Comparison of ENCODE assay signal across 3 cellular contexts in the genomic region with DNA sequence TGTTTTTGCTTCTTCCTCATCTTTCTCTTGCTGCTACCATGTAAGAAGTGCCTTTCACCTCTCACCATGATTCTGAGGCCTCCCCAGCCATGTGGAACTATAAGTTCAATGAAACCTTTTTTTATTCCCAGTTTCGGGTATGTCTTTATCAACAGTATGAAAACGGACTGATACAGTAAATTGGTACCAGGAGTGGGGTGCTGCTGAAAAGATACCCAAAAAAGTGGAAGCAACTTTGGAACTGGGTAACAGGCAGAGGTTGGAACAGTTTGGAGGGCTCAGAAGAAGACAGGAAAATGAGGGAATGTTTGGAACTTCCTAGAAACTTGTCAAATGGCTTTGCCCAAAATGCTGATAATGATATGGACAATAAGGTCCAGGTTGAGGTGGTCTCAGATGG.
DNase-seq lines count a peak whose midpoint lies in the region; ATAC-seq, FAIRE-seq and TF ChIP-seq lines count a peak whose summit lies in the region.
"Not testable (repeated sequence)": the region's sequence is repeated elsewhere in the genome, so short reads cannot be mapped to it uniquely, and the experiment has no call there.

No MANE protein-coding gene starts in this region.

- not testable (repeated sequence) for H3K27ac ChIP-seq in HEK293 (ENCODE audit: extremely low read depth, low read depth, low read length); K562 (ENCODE audit: extremely low read depth, low read depth, low read length)

- in situ Hi-C loops in K562 (cut with MboI), result not testable (repeated sequence)

- not testable (repeated sequence) for TF ChIP-seq POLR2A in K562 (conservative IDR thresholded peaks at IDR 0.05)

- not testable (repeated sequence) for TF ChIP-seq CTCF in HEK293 (tag by site-specific recombination; IDR thresholded peaks at IDR 0.05); K562 (IDR thresholded peaks at IDR 0.05 in 2 of 3, conservative IDR thresholded peaks at IDR 0.05 in 1 of 3; ENCODE audit: insufficient read depth in 2 of 3, low read depth in 1 of 3, low read length in 3 of 3); endothelial cell (IDR thresholded peaks at IDR 0.05; ENCODE audit: unreplicated experiment)

- not testable (repeated sequence) for H3K9me3 Mint-ChIP-seq in endothelial cell (ENCODE audit: unreplicated experiment)

- intact Hi-C loops in K562 (cut with micrococcal nuclease), result not testable (repeated sequence)

- H3K36me3 Mint-ChIP-seq in endothelial cell (ENCODE audit: low read depth, unreplicated experiment), result not testable (repeated sequence)

- not testable (repeated sequence) for H3K9me3 ChIP-seq in HEK293 (ENCODE audit: control insufficient read depth, insufficient read depth, low read depth, low read length); K562 (replicated peaks; ENCODE audit: control insufficient read depth, insufficient read depth, low read depth, low read length)

- H3K27me3 ChIP-seq in K562 (ENCODE audit: control insufficient read depth in 2 of 2, insufficient read depth in 2 of 2, low read length in 2 of 2), result not testable (repeated sequence)

- not testable (repeated sequence) for DNase-seq in K562 (ENCODE audit: extremely low read depth in 1 of 4, low spot score in 3 of 4); endothelial cell (ENCODE audit: low spot score)

- H3K27ac Mint-ChIP-seq in endothelial cell (ENCODE audit: unreplicated experiment), result not testable (repeated sequence)

- H3K27me3 Mint-ChIP-seq in endothelial cell (ENCODE audit: unreplicated experiment), result not testable (repeated sequence)

- WGBS in K562 (ENCODE audit: insufficient coverage, low coverage, missing lambda C conversion rate), result 0% methylated on average over 2 of the region's 2 CpGs

- H3K4me2 ChIP-seq in K562 (ENCODE audit: insufficient read depth, low read length), result not testable (repeated sequence)

- CTCF ChIA-PET in HEK293 (lab: Yijun Ruan, JAX); K562 (lab: Yijun Ruan, JAX; ENCODE audit: low intra/inter-chr PET ratio): not testable (repeated sequence)

- not testable (repeated sequence) for ATAC-seq in K562

- H3K4me3 ChIP-seq in HEK293 (ENCODE audit: low read depth, low read length); K562: not testable (repeated sequence)

- H2AFZ ChIP-seq in K562 (ENCODE audit: low read depth, low read length), result not testable (repeated sequence)

- BruUV-seq in K562 (replicated peaks; lab: Mats Ljungman, UMichigan), result not testable (repeated sequence)

- not testable (repeated sequence) for H3K36me3 ChIP-seq in HEK293 (ENCODE audit: control insufficient read depth in 2 of 2, insufficient read depth in 1 of 2, low read length in 2 of 2); K562 (ENCODE audit: control insufficient read depth, insufficient read depth, low read length)

- not testable (repeated sequence) for H4K20me1 ChIP-seq in K562 (replicated peaks; ENCODE audit: control insufficient read depth, insufficient read depth, low read length)

- TF ChIP-seq RAD21 in K562 (CRISPR knock-in tag; conservative IDR thresholded peaks at IDR 0.05 in 1 of 2, IDR thresholded peaks at IDR 0.05 in 1 of 2), result not testable (repeated sequence)

- H3K4me1 ChIP-seq in HEK293 (ENCODE audit: control insufficient read depth, insufficient read depth, low read length); K562 (replicated peaks in 1 of 2; ENCODE audit: control insufficient read depth in 2 of 2, insufficient read depth in 2 of 2, low read length in 2 of 2): not testable (repeated sequence)

- FAIRE-seq in K562 (lab: Jason Lieb, UNC), result not testable (repeated sequence)

- H3K9me1 ChIP-seq in K562 (ENCODE audit: control insufficient read depth, insufficient read depth, low read length), result not testable (repeated sequence)

- H3K79me2 ChIP-seq in K562 (ENCODE audit: control insufficient read depth, insufficient read depth, low read length), result not testable (repeated sequence)

- H3K4me1 Mint-ChIP-seq in endothelial cell (ENCODE audit: unreplicated experiment), result not testable (repeated sequence)

- not testable (repeated sequence) for TF ChIP-seq EP300 in K562 (IDR thresholded peaks at IDR 0.05; ENCODE audit: low read length)

- peak overlapping the region; percentile 47 for H3K4me3 Mint-ChIP-seq in endothelial cell (ENCODE audit: unreplicated experiment)

- POLR2A ChIA-PET in HEK293 (lab: Yijun Ruan, JAX), result interaction anchor here (1.9 kb wide), 1 partner anchor 27 kb away, joined by 4 read pairs; no protein-coding TSS in a partner anchor
- POLR2A ChIA-PET in K562 (lab: Yijun Ruan, JAX), result not testable (repeated sequence)

- not testable (repeated sequence) for H3K9ac ChIP-seq in K562 (ENCODE audit: insufficient read depth in 1 of 2, low read depth in 2 of 2, low read length in 2 of 2)

TF ChIP-seq in HEK293, 187 proteins besides CTCF, POLR2A, EP300 and RAD21:
- TF ChIP-seq, protein P1, sequence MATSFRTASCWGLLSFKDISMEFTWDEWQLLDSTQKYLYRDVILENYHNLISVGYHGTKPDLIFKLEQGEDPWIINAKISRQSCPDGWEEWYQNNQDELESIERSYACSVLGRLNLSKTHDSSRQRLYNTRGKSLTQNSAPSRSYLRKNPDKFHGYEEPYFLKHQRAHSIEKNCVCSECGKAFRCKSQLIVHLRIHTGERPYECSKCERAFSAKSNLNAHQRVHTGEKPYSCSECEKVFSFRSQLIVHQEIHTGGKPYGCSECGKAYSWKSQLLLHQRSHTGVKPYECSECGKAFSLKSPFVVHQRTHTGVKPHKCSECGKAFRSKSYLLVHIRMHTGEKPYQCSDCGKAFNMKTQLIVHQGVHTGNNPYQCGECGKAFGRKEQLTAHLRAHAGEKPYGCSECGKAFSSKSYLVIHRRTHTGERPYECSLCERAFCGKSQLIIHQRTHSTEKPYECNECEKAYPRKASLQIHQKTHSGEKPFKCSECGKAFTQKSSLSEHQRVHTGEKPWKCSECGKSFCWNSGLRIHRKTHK (tag by site-specific recombination; IDR thresholded peaks at IDR 0.05), result 0 out of 2 replicates have a peak, but pooled peaks have one; percentile 5
- TF ChIP-seq SETDB1 (IDR thresholded peaks at IDR 0.05; ENCODE audit: insufficient read length, low read length) (peak; percentile 15), ZNF707 (tag by site-specific recombination; IDR thresholded peaks at IDR 0.05) (peak; percentile 99)
TF ChIP-seq in HEK293: peak in this region for 3; not testable (repeated sequence) for 184.

TF ChIP-seq in K562, 482 proteins besides CTCF, POLR2A, EP300 and RAD21:
- TF ChIP-seq TRIM28 (IDR thresholded peaks at IDR 0.05) (peak; percentile 94), CBX5 (IDR thresholded peaks at IDR 0.05; ENCODE audit: borderline replicate concordance, low read depth) (peak; percentile 54; the same call in 1 of the 2 replicates), ADNP (tag; IDR thresholded peaks at IDR 0.05) (0 out of 2 replicates have a peak, but pooled peaks have one; percentile 19), ZNF707 (CRISPR knock-in tag; conservative IDR thresholded peaks at IDR 0.05) (peak; percentile 100), ZNF280A (IDR thresholded peaks at IDR 0.05; ENCODE audit: low read depth, partially characterized antibody) (peak; percentile 63), TRIM24 (IDR thresholded peaks at IDR 0.05) (peak in 1 of 2 experiments; percentile 42; a peak in 1 of 4 replicates)
